12 cellular contexts compared by ENCODE assay signal in genomic region chr4:152556283-152556682, GRCh38. TPM values are rescaled to one million over a fixed set of nuclear protein-coding genes. Genes with fewer than 3 reads are reported as not detected.
A peak's percentile ranks its signal among the peaks of the same experiment; 100 is the strongest.
DNase-seq lines count a peak whose midpoint lies in the region; ATAC-seq and TF ChIP-seq lines count a peak whose summit lies in the region.
"Had no signal": no experiment of that assay in that cellular context is flagged by ENCODE, and none has a peak within 500 bp of the region (broad histone marks: within the 10 kb centered on the region; RNA-seq: fewer than 3 reads in every experiment).

No MANE protein-coding gene starts in this region.

- TF ChIP-seq RAD21 in liver (IDR thresholded peaks at IDR 0.05), result no peak

- H3K27me3 Mint-ChIP-seq in activated B cell treated with CpG ODN at 0.5 μM for 24 hours (no peaks in the 10 kb centered on the region), progenitor cell of endocrine pancreas (no peaks in the 10 kb centered on the region)

- DNase-seq in GM06990 (ENCODE audit: extremely low read depth, insufficient read length) (no peak), activated B cell treated with CpG ODN at 0.5 μM for 24 hours (no peak), progenitor cell of endocrine pancreas (ENCODE audit: low spot score, unreplicated experiment) (no peak), GM13976 (ENCODE audit: low spot score) (no peak), foreskin fibroblast (no peak)
- DNase-seq: COR-L47, mesenchymal stem cell, NCI-H446, occipital lobe had no signal

- H3K9ac ChIP-seq in KMS-11 (peak overlapping the region; percentile 77), liver (ENCODE audit: low read depth in 1 of 2, low read length in 2 of 2) (no peak overlapping the region)

- ATAC-seq in activated B cell treated with CpG ODN at 0.5 μM for 24 hours (ENCODE audit: low read depth), result no peak

- H3K27ac ChIP-seq in KMS-11, result peak overlapping the region; percentile 80
- H3K27ac ChIP-seq in liver (ENCODE audit: low read depth in 1 of 2, low read length in 2 of 2), result no peak overlapping the region
- H3K27ac ChIP-seq: suprapubic skin had no signal

- H3K4me1 Mint-ChIP-seq in activated B cell treated with CpG ODN at 0.5 μM for 24 hours (peaks cover 67% of the 10 kb centered on the region), progenitor cell of endocrine pancreas (ENCODE audit: low read depth) (no peaks in the 10 kb centered on the region)

- no peaks in the 10 kb centered on the region for H3K36me3 Mint-ChIP-seq in activated B cell treated with CpG ODN at 0.5 μM for 24 hours (ENCODE audit: low read depth)
- no peaks in the 10 kb centered on the region for H3K36me3 Mint-ChIP-seq in progenitor cell of endocrine pancreas (ENCODE audit: insufficient read depth)

- TF ChIP-seq CTCF in GM06990 (IDR thresholded peaks at IDR 0.05; ENCODE audit: insufficient read depth, low read length, poor library complexity, severe bottlenecking) (no peak), KMS-11 (conservative IDR thresholded peaks at IDR 0.05; ENCODE audit: low read depth, low read length) (no peak), activated B cell treated with CpG ODN at 0.5 μM for 24 hours (IDR thresholded peaks at IDR 0.05) (no peak), liver (IDR thresholded peaks at IDR 0.05; ENCODE audit: low read depth, low read length, missing input control) (no peak), progenitor cell of endocrine pancreas (IDR thresholded peaks at IDR 0.05; ENCODE audit: unreplicated experiment) (no peak), GM13976 (IDR thresholded peaks at IDR 0.05; ENCODE audit: borderline replicate concordance, control extremely low read depth, extremely low read depth, insufficient read depth, missing control alignments) (no peak), foreskin fibroblast (IDR thresholded peaks at IDR 0.05; ENCODE audit: low read depth, low read length) (no peak)

- H3K4me3 ChIP-seq in GM06990 (replicated peaks; ENCODE audit: low read depth, low read length), result peak overlapping the region; percentile 32
- H3K4me3 ChIP-seq in KMS-11 (IDR thresholded peaks at IDR 0.05; ENCODE audit: insufficient read depth, low read depth, low read length), result no peak overlapping the region
- H3K4me3 ChIP-seq in liver (ENCODE audit: low read depth in 1 of 3, low read length in 3 of 3), result no peak overlapping the region
- no peak overlapping the region for H3K4me3 ChIP-seq in foreskin fibroblast (ENCODE audit: low read depth in 1 of 2, low read length in 2 of 2)
- H3K4me3 ChIP-seq: suprapubic skin had no signal

- H3K4me1 ChIP-seq in KMS-11 (ENCODE audit: low read depth, poor library complexity, severe bottlenecking) (peaks cover 22% of the 10 kb centered on the region), liver (ENCODE audit: control insufficient read depth in 4 of 4, insufficient read depth in 4 of 4, low read length in 3 of 4) (no peaks in the 10 kb centered on the region)
- H3K4me1 ChIP-seq: suprapubic skin had no signal

- H3K27me3 ChIP-seq in GM06990 (replicated peaks; ENCODE audit: control insufficient read depth, insufficient read depth, low read length), result no peaks in the 10 kb centered on the region
- H3K27me3 ChIP-seq in KMS-11 (ENCODE audit: insufficient read depth, low read depth), result no peaks in the 10 kb centered on the region
- no peaks in the 10 kb centered on the region for H3K27me3 ChIP-seq in liver (ENCODE audit: control insufficient read depth in 4 of 4, insufficient read depth in 4 of 4, low read length in 3 of 4)
- H3K27me3 ChIP-seq: suprapubic skin had no signal

- H3K9me3 Mint-ChIP-seq in activated B cell treated with CpG ODN at 0.5 μM for 24 hours, result no peaks in the 10 kb centered on the region
- no peaks in the 10 kb centered on the region for H3K9me3 Mint-ChIP-seq in progenitor cell of endocrine pancreas (ENCODE audit: low read depth)

- in situ Hi-C loops in GM13976 (cut with MboI; ENCODE audit: low sequenced_read_pairs, unreplicated experiment), result no loop called here

- 83% methylated on average over 5 of the region's 5 CpGs for WGBS in liver

- peak overlapping the region; percentile 76 for H3K4me3 Mint-ChIP-seq in activated B cell treated with CpG ODN at 0.5 μM for 24 hours
- no peak overlapping the region for H3K4me3 Mint-ChIP-seq in progenitor cell of endocrine pancreas (ENCODE audit: low read depth)

- H3K36me3 ChIP-seq in GM06990 (ENCODE audit: control insufficient read depth, insufficient read depth, low read length) (no peaks in the 10 kb centered on the region), KMS-11 (ENCODE audit: insufficient read depth) (no peaks in the 10 kb centered on the region), liver (ENCODE audit: control insufficient read depth in 4 of 4, insufficient read depth in 3 of 4, low read depth in 1 of 4, low read length in 3 of 4) (no peaks in the 10 kb centered on the region)
- H3K36me3 ChIP-seq: suprapubic skin had no signal

- H3K4me2 ChIP-seq in KMS-11, result peak overlapping the region; percentile 87

- H3K79me2 ChIP-seq in KMS-11 (ENCODE audit: insufficient read depth, low read depth), result no peaks in the 10 kb centered on the region

- CTCF ChIA-PET in activated B cell treated with CpG ODN at 0.5 μM for 24 hours (lab: Charles Lee), result interaction anchor here (0.6 kb wide), 1 partner anchor 53 kb away, joined by 5 read pairs; no protein-coding TSS in a partner anchor

- H2AFZ ChIP-seq in KMS-11 (ENCODE audit: low read depth), result peak overlapping the region; percentile 97

- POLR2A ChIA-PET in activated B cell treated with CpG ODN at 0.5 μM for 24 hours (lab: Charles Lee), result interaction anchor here (1.3 to 8.7 kb wide), 2 partner anchors 19 to 107 kb away, joined by 4 to 136 read pairs; partner anchors contain the start of gene FBXW7

- H4K20me1 ChIP-seq in KMS-11 (ENCODE audit: insufficient read depth), result no peaks in the 10 kb centered on the region

- H3K9me3 ChIP-seq in liver (ENCODE audit: control insufficient read depth in 4 of 4, low read length in 3 of 4), result no peaks in the 10 kb centered on the region
- H3K9me3 ChIP-seq: suprapubic skin had no signal

- H3K27ac Mint-ChIP-seq in activated B cell treated with CpG ODN at 0.5 μM for 24 hours (peak overlapping the region; percentile 79), progenitor cell of endocrine pancreas (no peak overlapping the region)

- intact Hi-C loops in activated B cell treated with CpG ODN at 0.5 μM for 24 hours (cut with micrococcal nuclease), result no loop called here

TF ChIP-seq in liver, 16 proteins besides CTCF, POLR2A, EP300 and RAD21:
- peak; percentile 19 for TF ChIP-seq YY1 (IDR thresholded peaks at IDR 0.05)
- no peak for TF ChIP-seq FOXA2 (IDR thresholded peaks at IDR 0.05)
- no peak for TF ChIP-seq RXRA (IDR thresholded peaks at IDR 0.05)
- no peak for TF ChIP-seq ZBTB33 (IDR thresholded peaks at IDR 0.05)
- TF ChIP-seq JUND (IDR thresholded peaks at IDR 0.05), result no peak

RNA-seq across cellular contexts. Expression of gene FBXW7, which starts 20.4 kb away (rescaled TPM):
- total RNA-seq in activated B cell treated with CpG ODN at 0.5 μM for 24 hours (96.5 and 102 TPM in 2 replicates), liver (10 to 100 TPM; 22.9 to 56.9 TPM), progenitor cell of endocrine pancreas (49.3 and 52.1 TPM in 2 replicates)
- polyA plus RNA-seq in liver, result 1 to 10 TPM; 4.0 to 9.3 TPM
